Comparison of ENCODE assay signal across 13 cellular contexts in the genomic region with DNA sequence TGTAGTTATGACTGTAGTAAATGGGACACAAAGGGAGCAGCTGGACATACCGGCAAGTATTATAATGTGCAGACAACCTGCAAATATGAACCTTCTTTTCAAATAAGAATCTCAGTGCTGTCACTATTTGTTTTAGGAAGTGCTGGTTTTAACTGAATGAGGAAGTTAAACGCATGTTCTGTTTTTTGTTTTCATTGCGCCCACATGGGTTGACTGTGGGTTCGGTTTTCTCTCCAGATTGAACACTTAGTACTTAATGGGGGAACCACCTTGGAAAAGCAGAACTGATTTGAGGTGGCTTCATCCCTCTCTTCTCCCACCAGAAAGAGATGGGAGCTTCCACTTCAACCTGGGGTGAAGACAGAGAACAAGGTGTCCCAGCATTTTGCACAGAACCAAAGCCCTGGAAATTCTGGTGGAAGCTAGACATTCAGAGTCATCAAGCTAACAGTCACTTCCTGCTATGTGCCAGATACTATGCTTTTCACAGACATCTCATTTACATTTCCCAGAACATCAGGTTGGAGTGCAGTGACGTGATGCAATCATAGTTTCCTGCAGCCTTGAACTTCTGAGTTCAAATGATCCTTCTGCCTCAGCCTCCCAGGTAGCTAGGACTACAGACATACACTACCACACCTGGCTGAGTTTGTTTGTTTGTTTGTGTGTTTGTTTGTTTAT.
A peak's percentile ranks its signal among the peaks of the same experiment; 100 is the strongest.
DNase-seq lines count a peak whose midpoint lies in the region; ATAC-seq and TF ChIP-seq lines count a peak whose summit lies in the region.
"Had no signal": no experiment of that assay in that cellular context is flagged by ENCODE, and none has a peak within 500 bp of the region (broad histone marks: within the 10 kb centered on the region; RNA-seq: fewer than 3 reads in every experiment).

No MANE protein-coding gene starts in this region.

- peaks cover 38% of the 10 kb centered on the region for H3K4me1 Mint-ChIP-seq in activated B cell treated with CpG ODN at 0.5 μM for 24 hours
- peaks cover 18 to 64% (median 24%) of the 10 kb centered on the region in 3 donors for H3K4me1 Mint-ChIP-seq in naive B cell

- H3K36me3 Mint-ChIP-seq in activated B cell treated with CpG ODN at 0.5 μM for 24 hours (ENCODE audit: low read depth) (no peaks in the 10 kb centered on the region), naive B cell (no peaks in the 10 kb centered on the region)
- H3K36me3 Mint-ChIP-seq: CD8-positive, alpha-beta T cell had no signal

- peak overlapping the region; percentile 82 for H3K27ac Mint-ChIP-seq in activated B cell treated with CpG ODN at 0.5 μM for 24 hours
- peak overlapping the region; percentile 20 to 92 (median 78) for H3K27ac Mint-ChIP-seq in naive B cell
- H3K27ac Mint-ChIP-seq: CD8-positive, alpha-beta T cell; immature natural killer cell; stimulated activated naive CD8-positive, alpha-beta T cell treated with anti-CD3 and anti-CD28 coated beads, Interleukin-15, Interleukin-2, amounts not matched to agents 100 ng/mL and 50 ng/mL, for 24 hours had no signal

- H3K27me3 Mint-ChIP-seq in activated B cell treated with CpG ODN at 0.5 μM for 24 hours = no peaks in the 10 kb centered on the region
- H3K27me3 Mint-ChIP-seq in naive B cell = no peaks in the 10 kb centered on the region

- intact Hi-C loops in activated B cell treated with CpG ODN at 0.5 μM for 24 hours (cut with micrococcal nuclease) = no loop called here

- no peak for DNase-seq in activated B cell treated with CpG ODN at 0.5 μM for 24 hours
- peak; percentile 41 for DNase-seq in naive B cell
- no peak for DNase-seq in NCI-H1436 (lab: John Stamatoyannopoulos, UW)
- no peak for DNase-seq in NCI-H2196 (lab: John Stamatoyannopoulos, UW; ENCODE audit: unreplicated experiment)
- no peak for DNase-seq in stimulated activated CD4-positive, alpha-beta T cell treated with anti-CD3 and anti-CD28 coated beads, Interleukin-4, amount 100 ng/mL, for 24 hours
- DNase-seq: CD8-positive, alpha-beta T cell; immature natural killer cell; NK-92 treated with Interleukin-12 subunit alpha and Interleukin-12 subunit beta, amount 100 ng/mL, for 24 hours; retina; stimulated activated CD4-positive, alpha-beta T cell treated with anti-CD3 and anti-CD28 coated beads, Interleukin-4, amount 100 ng/mL, for 1 hour had no signal

- POLR2A ChIA-PET in activated B cell treated with CpG ODN at 0.5 μM for 24 hours (lab: Charles Lee) = no interaction called here

- no peak overlapping the region for H3K4me3 Mint-ChIP-seq in activated B cell treated with CpG ODN at 0.5 μM for 24 hours
- H3K4me3 Mint-ChIP-seq in naive B cell = peak overlapping the region in 6 of 8 donors; percentile 6 to 77 (median 24)
- H3K4me3 Mint-ChIP-seq: CD8-positive, alpha-beta T cell; immature natural killer cell; stimulated activated naive CD8-positive, alpha-beta T cell treated with anti-CD3 and anti-CD28 coated beads, Interleukin-15, Interleukin-2, amounts not matched to agents 100 ng/mL and 50 ng/mL, for 24 hours had no signal

- CTCF ChIA-PET in activated B cell treated with CpG ODN at 0.5 μM for 24 hours (lab: Charles Lee) = no interaction called here

- H3K9me3 Mint-ChIP-seq in activated B cell treated with CpG ODN at 0.5 μM for 24 hours (no peaks in the 10 kb centered on the region), naive B cell (peaks cover 0 to 3% (median 0%) of the 10 kb centered on the region in 7 donors)
- H3K9me3 Mint-ChIP-seq: CD8-positive, alpha-beta T cell; stimulated activated naive CD8-positive, alpha-beta T cell treated with anti-CD3 and anti-CD28 coated beads, Interleukin-15, Interleukin-2, amounts not matched to agents 100 ng/mL and 50 ng/mL, for 24 hours had no signal

- ATAC-seq in GM18868 (IDR thresholded peaks at IDR 0.05; ENCODE audit: unreplicated experiment) (peak; percentile 51), HG02870 (IDR thresholded peaks at IDR 0.05; ENCODE audit: unreplicated experiment) (peak; percentile 74), activated B cell treated with CpG ODN at 0.5 μM for 24 hours (ENCODE audit: low read depth) (peak; percentile 71), naive B cell (ENCODE audit: low read depth in 2 of 2) (peak; percentile 80 to 83)
- ATAC-seq: CD8-positive, alpha-beta T cell had no signal

- TF ChIP-seq CTCF in activated B cell treated with CpG ODN at 0.5 μM for 24 hours (IDR thresholded peaks at IDR 0.05) = no peak
